Comparison of ENCODE assay signal across 13 cellular contexts in genomic region chr6:6981923-6982322, GRCh38.
"Had no signal": no experiment of that assay in that cellular context is flagged by ENCODE, and none has a peak within 500 bp of the region (broad histone marks: within the 10 kb centered on the region; RNA-seq: fewer than 3 reads in every experiment).

No MANE protein-coding gene starts in this region.

- H3K36me3 Mint-ChIP-seq: activated naive CD4-positive, alpha-beta T cell treated with anti-CD3 and anti-CD28 coated beads, Interleukin-2, amount 50 U/mL, for 72 hours; mesothelial cell of epicardium had no signal

- H3K9me3 Mint-ChIP-seq: activated B cell treated with CpG ODN at 0.5 μM for 24 hours; activated naive CD4-positive, alpha-beta T cell treated with anti-CD3 and anti-CD28 coated beads, Interleukin-2, amount 50 U/mL, for 72 hours; activated T-cell treated with anti-CD3 and anti-CD28 coated beads, Interleukin-2, amount 50 U/mL, for 24 hours; mesothelial cell of epicardium had no signal

- H3K36me3 ChIP-seq: brain microvascular endothelial cell, heart left ventricle, right atrium auricular region had no signal

- DNase-seq: activated B cell treated with CpG ODN at 0.5 μM for 24 hours; activated effector memory CD4-positive, alpha-beta T cell treated with Interleukin-2 at 50 U/mL for 16 hours; activated T-cell treated with anti-CD3 and anti-CD28 coated beads, Interleukin-2, amount 50 U/mL, for 24 hours; brain microvascular endothelial cell; dermis blood vessel endothelial cell; heart left ventricle; posterior cingulate gyrus; stimulated activated naive CD4-positive, alpha-beta T cell; T-helper 2 cell had no signal

- H3K4me3 Mint-ChIP-seq: activated B cell treated with CpG ODN at 0.5 μM for 24 hours; activated T-cell treated with anti-CD3 and anti-CD28 coated beads, Interleukin-2, amount 50 U/mL, for 24 hours; mesothelial cell of epicardium had no signal

- H3K4me3 ChIP-seq: heart left ventricle, right atrium auricular region, skin epidermis had no signal

- H3K27me3 ChIP-seq: brain microvascular endothelial cell, heart left ventricle, right atrium auricular region had no signal

- H3K27ac ChIP-seq: brain microvascular endothelial cell, heart left ventricle, right atrium auricular region, skin epidermis had no signal

- H3K27ac Mint-ChIP-seq: activated B cell treated with CpG ODN at 0.5 μM for 24 hours; activated T-cell treated with anti-CD3 and anti-CD28 coated beads, Interleukin-2, amount 50 U/mL, for 24 hours; mesothelial cell of epicardium had no signal

- H3K4me1 Mint-ChIP-seq: activated B cell treated with CpG ODN at 0.5 μM for 24 hours, mesothelial cell of epicardium had no signal

- H3K9me3 ChIP-seq: heart left ventricle, right atrium auricular region had no signal

- H3K27me3 Mint-ChIP-seq: activated B cell treated with CpG ODN at 0.5 μM for 24 hours; activated T-cell treated with anti-CD3 and anti-CD28 coated beads, Interleukin-2, amount 50 U/mL, for 24 hours had no signal

- H3K4me1 ChIP-seq: right atrium auricular region had no signal

- ATAC-seq: activated naive CD4-positive, alpha-beta T cell treated with anti-CD3 and anti-CD28 coated beads, Interleukin-2, amount 50 U/mL, for 72 hours; heart left ventricle had no signal
